In the genomic region with DNA sequence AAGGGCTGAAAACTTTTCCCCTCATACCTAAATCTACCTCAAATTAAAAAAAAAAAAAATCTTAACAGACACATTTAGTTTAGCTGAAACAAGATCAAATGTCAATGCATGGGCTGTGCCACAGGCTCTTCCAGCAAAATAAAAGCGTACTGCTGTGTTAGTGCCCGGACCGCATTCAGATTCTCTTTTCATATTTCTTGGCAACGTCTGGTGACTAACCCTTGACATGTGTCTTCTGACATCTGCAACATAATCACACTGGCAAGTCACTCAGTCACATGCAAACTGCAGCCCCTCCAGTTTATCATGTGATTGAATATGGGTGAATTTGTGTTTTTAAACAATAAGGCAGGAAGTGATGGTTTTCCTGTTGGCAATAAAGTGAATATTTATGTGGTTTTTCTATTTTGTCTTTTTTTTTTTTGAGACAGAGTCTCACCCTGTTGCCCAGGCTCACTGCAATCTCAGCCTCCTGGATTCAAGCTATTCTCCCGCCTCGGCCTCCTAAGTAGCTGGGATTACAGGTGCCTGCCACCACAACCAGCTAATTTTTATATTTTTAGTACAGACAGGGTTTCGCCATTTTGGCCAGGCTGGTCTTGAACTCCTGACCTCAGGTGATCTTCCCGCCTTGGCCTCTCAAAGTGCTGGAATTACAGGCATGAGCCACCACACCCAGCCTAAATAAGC, we compare ENCODE assay signal across 8 cellular contexts.
DNase-seq lines count a peak whose midpoint lies in the region; ATAC-seq, FAIRE-seq and TF ChIP-seq lines count a peak whose summit lies in the region.
"Not testable (repeated sequence)": the region's sequence is repeated elsewhere in the genome, so short reads cannot be mapped to it uniquely, and the experiment has no call there.

No MANE protein-coding gene starts in this region.

- in situ Hi-C loops in KBM-7 (cut with MboI; ENCODE audit: low pct_unique_long_range_greater_than_20kb, low sequenced_read_pairs): not testable (repeated sequence)

- peaks cover 12% of the 10 kb centered on the region for H3K4me1 ChIP-seq in CD8-positive, alpha-beta T cell (ENCODE audit: insufficient read depth, low read length)
- H3K4me1 ChIP-seq in heart right ventricle: peaks cover 0 to 12% (median 0%) of the 10 kb centered on the region in 9 donors
- H3K4me1 ChIP-seq in pancreas: not testable (repeated sequence)

- peak; percentile 28 to 79 (median 53) for DNase-seq in CD8-positive, alpha-beta T cell
- peak; percentile 43 for DNase-seq in KBM-7
- DNase-seq in activated B cell treated with CpG ODN at 0.5 μM for 24 hours, heart right ventricle, pancreas: not testable (repeated sequence)
- peak; percentile 68 for DNase-seq in choroid plexus epithelial cell (ENCODE audit: low read depth)
- DNase-seq in stromal cell of bone marrow (ENCODE audit: low read depth): peak; percentile 78

- peak overlapping the region; percentile 57 for H3K27ac ChIP-seq in CD8-positive, alpha-beta T cell (ENCODE audit: low read depth, low read length)
- peak overlapping the region in 4 of 10 donors; percentile 15 to 53 (median 30) for H3K27ac ChIP-seq in heart right ventricle
- not testable (repeated sequence) for H3K27ac ChIP-seq in pancreas

- H3K4me3 ChIP-seq in CD8-positive, alpha-beta T cell (ENCODE audit: low read depth, low read length); choroid plexus epithelial cell (ENCODE audit: low read depth, low read length); heart right ventricle; pancreas: not testable (repeated sequence)

- peak overlapping the region; percentile 91 for H3K27ac Mint-ChIP-seq in CD8-positive, alpha-beta T cell
- not testable (repeated sequence) for H3K27ac Mint-ChIP-seq in activated B cell treated with CpG ODN at 0.5 μM for 24 hours; activated T-helper 17 cell treated with anti-CD3 and anti-CD28 coated beads, Interleukin-2, amount 50 U/mL, for 72 hours

- peaks cover 12% of the 10 kb centered on the region for H3K4me1 Mint-ChIP-seq in CD8-positive, alpha-beta T cell (ENCODE audit: low read depth)
- not testable (repeated sequence) for H3K4me1 Mint-ChIP-seq in activated B cell treated with CpG ODN at 0.5 μM for 24 hours; activated T-helper 17 cell treated with anti-CD3 and anti-CD28 coated beads, Interleukin-2, amount 50 U/mL, for 72 hours

- FAIRE-seq in pancreas (lab: Jason Lieb, UNC): not testable (repeated sequence)

- not testable (repeated sequence) for H3K27me3 Mint-ChIP-seq in CD8-positive, alpha-beta T cell (ENCODE audit: low read depth); activated B cell treated with CpG ODN at 0.5 μM for 24 hours; activated T-helper 17 cell treated with anti-CD3 and anti-CD28 coated beads, Interleukin-2, amount 50 U/mL, for 72 hours

- ATAC-seq in CD8-positive, alpha-beta T cell: peak; percentile 94
- ATAC-seq in activated B cell treated with CpG ODN at 0.5 μM for 24 hours (ENCODE audit: low read depth) (peak; percentile 54), heart right ventricle (peak; percentile 62 to 84 (median 72)), pancreas (peak in 3 of 4 donors; percentile 42 to 67 (median 50))
- ATAC-seq in activated T-helper 17 cell treated with anti-CD3 and anti-CD28 coated beads, Interleukin-2, amount 50 U/mL, for 72 hours (replicated peaks): peak; percentile 89

- peak overlapping the region; percentile 30 for H3K4me3 Mint-ChIP-seq in CD8-positive, alpha-beta T cell
- H3K4me3 Mint-ChIP-seq in activated B cell treated with CpG ODN at 0.5 μM for 24 hours: not testable (repeated sequence)
- H3K4me3 Mint-ChIP-seq in activated T-helper 17 cell treated with anti-CD3 and anti-CD28 coated beads, Interleukin-2, amount 50 U/mL, for 72 hours: peak overlapping the region; percentile 19

- TF ChIP-seq CTCF in CD8-positive, alpha-beta T cell (IDR thresholded peaks at IDR 0.05); activated B cell treated with CpG ODN at 0.5 μM for 24 hours (IDR thresholded peaks at IDR 0.05); choroid plexus epithelial cell (conservative IDR thresholded peaks at IDR 0.05; ENCODE audit: low read depth, low read length); heart right ventricle (IDR thresholded peaks at IDR 0.05); pancreas (IDR thresholded peaks at IDR 0.05): not testable (repeated sequence)

- H3K9me3 Mint-ChIP-seq in CD8-positive, alpha-beta T cell; activated B cell treated with CpG ODN at 0.5 μM for 24 hours; activated T-helper 17 cell treated with anti-CD3 and anti-CD28 coated beads, Interleukin-2, amount 50 U/mL, for 72 hours: not testable (repeated sequence)

- H3K27me3 ChIP-seq in CD8-positive, alpha-beta T cell (ENCODE audit: insufficient read depth, low read length); heart right ventricle; pancreas: not testable (repeated sequence)

- H3K36me3 ChIP-seq in CD8-positive, alpha-beta T cell (ENCODE audit: insufficient read depth, low read length); pancreas: not testable (repeated sequence)
- peaks cover 0 to 68% (median 12%) of the 10 kb centered on the region in 9 donors for H3K36me3 ChIP-seq in heart right ventricle

- H3K36me3 Mint-ChIP-seq in CD8-positive, alpha-beta T cell: peaks cover 41% of the 10 kb centered on the region
- H3K36me3 Mint-ChIP-seq in activated B cell treated with CpG ODN at 0.5 μM for 24 hours (ENCODE audit: low read depth): peaks cover 49% of the 10 kb centered on the region
- peaks cover 64% of the 10 kb centered on the region for H3K36me3 Mint-ChIP-seq in activated T-helper 17 cell treated with anti-CD3 and anti-CD28 coated beads, Interleukin-2, amount 50 U/mL, for 72 hours (ENCODE audit: low read depth)

- 66 to 68% methylated on average over 8 of the region's 8 CpGs for WGBS in heart right ventricle, 2 donors
- 85 to 92% methylated on average over 8 of the region's 8 CpGs for WGBS in pancreas, 2 donors

- CTCF ChIA-PET in CD8-positive, alpha-beta T cell (lab: Charles Lee); activated B cell treated with CpG ODN at 0.5 μM for 24 hours (lab: Charles Lee): not testable (repeated sequence)

- H3K9me3 ChIP-seq in CD8-positive, alpha-beta T cell (ENCODE audit: low read length); heart right ventricle; pancreas: not testable (repeated sequence)

- intact Hi-C loops in CD8-positive, alpha-beta T cell (cut with DNase I, micrococcal nuclease): loop anchor here (5.0 to 10.0 kb wide), 2 partner anchors 41 to 88 kb away; a partner anchor contains a TSS
- intact Hi-C loops in activated B cell treated with CpG ODN at 0.5 μM for 24 hours (cut with micrococcal nuclease); heart right ventricle (cut with DNase I); pancreas (cut with DNase I): not testable (repeated sequence)

- POLR2A ChIA-PET in CD8-positive, alpha-beta T cell (lab: Charles Lee): interaction anchor here (1.1 kb wide), 1 partner anchor 89 kb away, joined by 3 read pairs; no protein-coding TSS in a partner anchor
- POLR2A ChIA-PET in activated B cell treated with CpG ODN at 0.5 μM for 24 hours (lab: Charles Lee): not testable (repeated sequence)
